ENCODE assay signal across 1 cellular context in genomic region chr10:126930506-126931458, GRCh38.
TF ChIP-seq lines count a peak whose summit lies in the region.

No MANE protein-coding gene starts in this region.

TF ChIP-seq in WTC11, 78 proteins besides CTCF, POLR2A, EP300 and RAD21 (continued from another document):
- TF ChIP-seq, protein P1, sequence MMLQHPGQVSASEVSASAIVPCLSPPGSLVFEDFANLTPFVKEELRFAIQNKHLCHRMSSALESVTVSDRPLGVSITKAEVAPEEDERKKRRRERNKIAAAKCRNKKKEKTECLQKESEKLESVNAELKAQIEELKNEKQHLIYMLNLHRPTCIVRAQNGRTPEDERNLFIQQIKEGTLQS (CRISPR knock-in tag; conservative IDR thresholded peaks at IDR 0.05): no peak
- TF ChIP-seq ZNF671 (CRISPR knock-in tag; IDR thresholded peaks at IDR 0.05): no peak
- no peak for TF ChIP-seq NFYB (CRISPR knock-in tag; conservative IDR thresholded peaks at IDR 0.05; ENCODE audit: low read depth)
